ENCODE assay signal across 19 cellular contexts in the genomic region with DNA sequence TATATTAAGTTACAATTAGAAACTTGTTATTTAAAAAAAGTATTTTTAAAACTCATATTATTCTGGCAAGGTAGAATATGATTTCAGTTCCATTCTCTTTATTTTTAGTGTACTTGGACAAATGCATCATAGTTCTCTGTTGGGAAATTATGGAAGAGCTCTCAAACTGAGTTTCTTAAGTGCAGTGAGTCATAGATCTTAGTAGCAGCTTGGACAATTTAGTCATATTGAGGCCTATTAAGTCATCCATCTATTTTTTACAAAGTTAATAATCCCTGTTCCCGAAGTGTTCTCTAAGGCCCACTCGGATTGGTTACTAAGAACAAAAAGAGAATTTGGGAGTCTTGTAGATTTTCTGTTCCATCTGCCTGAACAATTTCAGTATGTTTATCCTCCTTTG.
DNase-seq lines count a peak whose midpoint lies in the region; ATAC-seq and TF ChIP-seq lines count a peak whose summit lies in the region.
"Had no signal": no experiment of that assay in that cellular context is flagged by ENCODE, and none has a peak within 500 bp of the region (broad histone marks: within the 10 kb centered on the region; RNA-seq: fewer than 3 reads in every experiment).

No MANE protein-coding gene starts in this region.

- DNase-seq in DMS79 (lab: John Stamatoyannopoulos, UW) (peak; percentile 4), RWPE1 (ENCODE audit: low spot score) (peak; percentile 35), fibroblast of lung (ENCODE audit: low read depth in 2 of 2) (peak; percentile 84 to 88), osteoblast (ENCODE audit: insufficient read length, low spot score, missing footprints) (peak; percentile 87), right lobe of liver (no peak), inferior parietal cortex (ENCODE audit: extremely low spot score) (no peak)
- DNase-seq: activated T-cell treated with anti-CD3 and anti-CD28 coated beads, Interleukin-2, amount 50 U/mL, for 24 hours; adrenal gland; BE2C; DMS 273 treated with DMSO at 0.1 percent for 48 hours; esophagus squamous epithelium; NCI-H1436; NCI-H446 treated with DMSO at 0.1 percent for 48 hours; nephron progenitor cell had no signal

- no peaks in the 10 kb centered on the region for H3K79me2 ChIP-seq in fibroblast of lung (ENCODE audit: control insufficient read depth, insufficient read depth, low read length)
- H3K79me2 ChIP-seq in osteoblast (ENCODE audit: insufficient read depth, low read length) = no peaks in the 10 kb centered on the region

- CTCF ChIA-PET in RWPE1 (lab: Yijun Ruan, JAX) = no interaction called here

- H3K4me1 ChIP-seq in fibroblast of lung (ENCODE audit: control insufficient read depth, extremely low read depth, insufficient read depth, low read length) = peaks cover 3% of the 10 kb centered on the region
- no peaks in the 10 kb centered on the region for H3K4me1 ChIP-seq in osteoblast (ENCODE audit: insufficient read depth, low read length)
- no peaks in the 10 kb centered on the region for H3K4me1 ChIP-seq in right lobe of liver
- H3K4me1 ChIP-seq: adrenal gland, BE2C, esophagus squamous epithelium, vagina had no signal

- no peaks in the 10 kb centered on the region for H3K27me3 ChIP-seq in fibroblast of lung (ENCODE audit: control insufficient read depth, insufficient read depth, low read length)
- H3K27me3 ChIP-seq in osteoblast (ENCODE audit: insufficient read depth, low read length) = no peaks in the 10 kb centered on the region
- no peaks in the 10 kb centered on the region for H3K27me3 ChIP-seq in right lobe of liver
- H3K27me3 ChIP-seq: adrenal gland, BE2C, esophagus squamous epithelium, vagina had no signal

- intact Hi-C loops in right lobe of liver (cut with DNase I) = no loop called here

- no peak for TF ChIP-seq POLR2A in right lobe of liver (IDR thresholded peaks at IDR 0.05)

- no peak overlapping the region for H2AFZ ChIP-seq in fibroblast of lung (ENCODE audit: low read length)
- H2AFZ ChIP-seq in osteoblast (ENCODE audit: low read length) = no peak overlapping the region

- TF ChIP-seq CTCF in RWPE1 (conservative IDR thresholded peaks at IDR 0.05; ENCODE audit: low read depth) (no peak), fibroblast of lung (conservative IDR thresholded peaks at IDR 0.05 in 1 of 2, IDR thresholded peaks at IDR 0.05 in 1 of 2; ENCODE audit: low read depth in 1 of 2, low read length in 2 of 2) (no peak), osteoblast (IDR thresholded peaks at IDR 0.05; ENCODE audit: extremely low read depth, low read depth, low read length) (no peak), right lobe of liver (IDR thresholded peaks at IDR 0.05) (no peak)

- no peak for ATAC-seq in right lobe of liver
- ATAC-seq in HG03342 (IDR thresholded peaks at IDR 0.05; ENCODE audit: unreplicated experiment) = no peak
- no peak for ATAC-seq in GM19351 (IDR thresholded peaks at IDR 0.05; ENCODE audit: unreplicated experiment)

- H3K27ac ChIP-seq in RWPE1 (no peak overlapping the region), fibroblast of lung (ENCODE audit: insufficient read depth, low read length) (no peak overlapping the region), osteoblast (ENCODE audit: low read depth, low read length) (no peak overlapping the region), right lobe of liver (no peak overlapping the region)
- H3K27ac ChIP-seq: adrenal gland, esophagus squamous epithelium, KMS-11, SK-N-MC, vagina had no signal

- H3K4me2 ChIP-seq in fibroblast of lung (ENCODE audit: extremely low read depth, insufficient read depth, low read length) = no peak overlapping the region
- H3K4me2 ChIP-seq in osteoblast (ENCODE audit: insufficient read depth, low read length) = no peak overlapping the region
- H3K4me2 ChIP-seq: KMS-11 had no signal

- no peaks in the 10 kb centered on the region for H3K9me3 ChIP-seq in fibroblast of lung (ENCODE audit: control insufficient read depth, insufficient read depth, low read depth, low read length)
- H3K9me3 ChIP-seq in osteoblast (ENCODE audit: low read depth, low read length) = no peaks in the 10 kb centered on the region
- H3K9me3 ChIP-seq in right lobe of liver = no peaks in the 10 kb centered on the region
- H3K9me3 ChIP-seq: adrenal gland, BE2C, esophagus squamous epithelium, vagina had no signal

- H3K9ac ChIP-seq in fibroblast of lung (ENCODE audit: insufficient read depth, low read length) = no peak overlapping the region
- H3K9ac ChIP-seq: KMS-11 had no signal

- H3K4me3 ChIP-seq in fibroblast of lung (replicated peaks in 1 of 4; ENCODE audit: control extremely low read depth in 1 of 4, insufficient read depth in 1 of 4, low read depth in 3 of 4, low read length in 4 of 4) = no peak overlapping the region
- no peak overlapping the region for H3K4me3 ChIP-seq in osteoblast (ENCODE audit: insufficient read depth, low read length)
- no peak overlapping the region for H3K4me3 ChIP-seq in right lobe of liver
- H3K4me3 ChIP-seq: adrenal gland, esophagus squamous epithelium, SK-N-MC, vagina had no signal

- no peaks in the 10 kb centered on the region for H3K36me3 ChIP-seq in fibroblast of lung (ENCODE audit: control insufficient read depth, insufficient read depth, low read length)
- H3K36me3 ChIP-seq in osteoblast (ENCODE audit: insufficient read depth, low read length) = no peaks in the 10 kb centered on the region
- H3K36me3 ChIP-seq in right lobe of liver = no peaks in the 10 kb centered on the region
- H3K36me3 ChIP-seq: adrenal gland, BE2C, esophagus squamous epithelium, vagina had no signal

- POLR2A ChIA-PET in RWPE1 (lab: Yijun Ruan, JAX; ENCODE audit: low non-redundant PET) = no interaction called here

- WGBS in right lobe of liver (ENCODE audit: insufficient coverage, low coverage, low lambda C conversion rate, missing lambda C conversion rate) = 67% methylated on average over 2 of the region's 2 CpGs

- no peaks in the 10 kb centered on the region for H4K20me1 ChIP-seq in fibroblast of lung (ENCODE audit: control insufficient read depth, extremely low read depth, insufficient read depth, low read length)
- H4K20me1 ChIP-seq in osteoblast (ENCODE audit: insufficient read depth, low read length) = no peaks in the 10 kb centered on the region

Comparison
In these comparisons a context has a peak if more than half of its experiments do, and no peak if none do; other contexts are left out.
1. DNase-seq: peak in DMS79 (single experiment), RWPE1 (single experiment), fibroblast of lung (2 of 2) and osteoblast (single experiment); none in right lobe of liver (0 of 3) and inferior parietal cortex (single experiment).